ENCODE assay signal across 10 cellular contexts in genomic region chr1:33364578-33364945, GRCh38. TPM values are rescaled to one million over a fixed set of nuclear protein-coding genes. Genes with fewer than 3 reads are reported as not detected.
DNase-seq lines count a peak whose midpoint lies in the region; ATAC-seq and TF ChIP-seq lines count a peak whose summit lies in the region.
"Had no signal": no experiment of that assay in that cellular context is flagged by ENCODE, and none has a peak within 500 bp of the region (broad histone marks: within the 10 kb centered on the region; RNA-seq: fewer than 3 reads in every experiment).

No MANE protein-coding gene starts in this region.

- H3K27ac ChIP-seq in right atrium auricular region = peak overlapping the region; percentile 87 to 89
- H3K27ac ChIP-seq in neural progenitor cell = peak overlapping the region; percentile 94
- H3K27ac ChIP-seq in vagina = peak overlapping the region; percentile 71
- H3K27ac ChIP-seq: C4-2B, neutrophil had no signal

- TF ChIP-seq POLR2A in vagina (IDR thresholded peaks at IDR 0.05) = no peak

- intact Hi-C loops in left cardiac atrium (cut with DNase I) (no loop called here), vagina (cut with DNase I) (loop anchor here (10.0 kb wide), 1 partner anchor 100 kb away; no protein-coding TSS in a partner anchor)

- H3K4me3 Mint-ChIP-seq in neural progenitor cell = peak overlapping the region; percentile 72

- DNase-seq in right atrium auricular region (ENCODE audit: low spot score) (no peak), left cardiac atrium (no peak), ecto neural progenitor cell (ENCODE audit: low spot score) (peak; percentile 66), neural progenitor cell (ENCODE audit: low spot score) (peak; percentile 71), vagina (ENCODE audit: extremely low spot score in 2 of 2) (no peak), NCI-H2081 treated with DMSO at 0.1 percent for 48 hours (lab: John Stamatoyannopoulos, UW) (no peak)

- H3K27me3 Mint-ChIP-seq in neural progenitor cell (ENCODE audit: insufficient read depth, low read depth) = peaks cover 9% of the 10 kb centered on the region

- TF ChIP-seq CTCF in right atrium auricular region (IDR thresholded peaks at IDR 0.05) (no peak), neural progenitor cell (IDR thresholded peaks at IDR 0.05) (no peak), vagina (IDR thresholded peaks at IDR 0.05) (no peak)

- H3K9me3 Mint-ChIP-seq in neural progenitor cell = no peaks in the 10 kb centered on the region

- H3K9ac ChIP-seq in neural progenitor cell = no peak overlapping the region

- no peak overlapping the region for H2AFZ ChIP-seq in neural progenitor cell (replicated peaks)

- peak overlapping the region; percentile 72 for H3K4me2 ChIP-seq in neural progenitor cell

- ATAC-seq in left cardiac atrium (no peak), GM18498 (IDR thresholded peaks at IDR 0.05; ENCODE audit: unreplicated experiment) (no peak), GM21381 (IDR thresholded peaks at IDR 0.05; ENCODE audit: unreplicated experiment) (no peak)

- peak overlapping the region; percentile 99 for H3K27ac Mint-ChIP-seq in neural progenitor cell

- peaks cover 0 to 78% of the 10 kb centered on the region in 2 donors for H3K4me1 ChIP-seq in right atrium auricular region
- peaks cover 63% of the 10 kb centered on the region for H3K4me1 ChIP-seq in neural progenitor cell
- peaks cover 50% of the 10 kb centered on the region for H3K4me1 ChIP-seq in vagina

- H3K36me3 ChIP-seq in right atrium auricular region (no peaks in the 10 kb centered on the region), neural progenitor cell (no peaks in the 10 kb centered on the region), vagina (no peaks in the 10 kb centered on the region)
- H3K36me3 ChIP-seq: neutrophil had no signal

- no peak overlapping the region for H3K4me3 ChIP-seq in right atrium auricular region
- H3K4me3 ChIP-seq in neural progenitor cell = no peak overlapping the region
- H3K4me3 ChIP-seq in vagina = no peak overlapping the region

- peaks cover 83% of the 10 kb centered on the region for H3K4me1 Mint-ChIP-seq in neural progenitor cell

- H3K36me3 Mint-ChIP-seq in neural progenitor cell = peaks cover 11% of the 10 kb centered on the region

- H3K27me3 ChIP-seq in right atrium auricular region (no peaks in the 10 kb centered on the region), neural progenitor cell (no peaks in the 10 kb centered on the region), vagina (no peaks in the 10 kb centered on the region)
- H3K27me3 ChIP-seq: neutrophil had no signal

- peaks cover 7% of the 10 kb centered on the region for H3K79me2 ChIP-seq in neural progenitor cell (ENCODE audit: low read depth)

- H3K9me3 ChIP-seq in right atrium auricular region (no peaks in the 10 kb centered on the region), neural progenitor cell (ENCODE audit: low read depth) (no peaks in the 10 kb centered on the region), vagina (no peaks in the 10 kb centered on the region)
- H3K9me3 ChIP-seq: neutrophil had no signal

- H3F3A ChIP-seq in neural progenitor cell (ENCODE audit: low read depth) = peaks cover 37% of the 10 kb centered on the region

- no peaks in the 10 kb centered on the region for H4K20me1 ChIP-seq in neural progenitor cell (ENCODE audit: low read depth)

RNA-seq across cellular contexts. Expression of gene A3GALT2, which starts 43.7 kb away (rescaled TPM):
- total RNA-seq in right atrium auricular region (not detected), left cardiac atrium (under 1 TPM in 1 of 2 donors, not detected in 1; 0.24 TPM), neural progenitor cell (ENCODE audit: low replicate concordance) (not detected in 2 replicates), vagina (not detected)

Comparison
In these comparisons a context has a peak if more than half of its experiments do, and no peak if none do; other contexts are left out.
1. DNase-seq: peak in ecto neural progenitor cell (single experiment) and neural progenitor cell (single experiment); none in right atrium auricular region (single experiment), left cardiac atrium (single experiment), vagina (0 of 2) and NCI-H2081 treated with DMSO at 0.1 percent for 48 hours (single experiment).
2. Peak in every context shown above with its lines, with median percentiles within 50 percentile points of each other: H3K27ac ChIP-seq.